1 cellular context compared by ENCODE assay signal in genomic region chr5:1966461-1966860, GRCh38.
TF ChIP-seq lines count a peak whose summit lies in the region.

No MANE protein-coding gene starts in this region.

TF ChIP-seq in H1, 55 proteins besides CTCF, POLR2A, EP300 and RAD21 (continued from another document):
- no peak for TF ChIP-seq TBP (IDR thresholded peaks at IDR 0.05; ENCODE audit: low read depth, low read length)
- TF ChIP-seq, protein P1, sequence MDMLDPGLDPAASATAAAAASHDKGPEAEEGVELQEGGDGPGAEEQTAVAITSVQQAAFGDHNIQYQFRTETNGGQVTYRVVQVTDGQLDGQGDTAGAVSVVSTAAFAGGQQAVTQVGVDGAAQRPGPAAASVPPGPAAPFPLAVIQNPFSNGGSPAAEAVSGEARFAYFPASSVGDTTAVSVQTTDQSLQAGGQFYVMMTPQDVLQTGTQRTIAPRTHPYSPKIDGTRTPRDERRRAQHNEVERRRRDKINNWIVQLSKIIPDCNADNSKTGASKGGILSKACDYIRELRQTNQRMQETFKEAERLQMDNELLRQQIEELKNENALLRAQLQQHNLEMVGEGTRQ (IDR thresholded peaks at IDR 0.05; ENCODE audit: low read length), result no peak
- TF ChIP-seq TEAD4 (IDR thresholded peaks at IDR 0.05; ENCODE audit: low read depth, low read length), result no peak
- no peak for TF ChIP-seq CEBPB (IDR thresholded peaks at IDR 0.05; ENCODE audit: low read depth, low read length)
- TF ChIP-seq, protein P2, sequence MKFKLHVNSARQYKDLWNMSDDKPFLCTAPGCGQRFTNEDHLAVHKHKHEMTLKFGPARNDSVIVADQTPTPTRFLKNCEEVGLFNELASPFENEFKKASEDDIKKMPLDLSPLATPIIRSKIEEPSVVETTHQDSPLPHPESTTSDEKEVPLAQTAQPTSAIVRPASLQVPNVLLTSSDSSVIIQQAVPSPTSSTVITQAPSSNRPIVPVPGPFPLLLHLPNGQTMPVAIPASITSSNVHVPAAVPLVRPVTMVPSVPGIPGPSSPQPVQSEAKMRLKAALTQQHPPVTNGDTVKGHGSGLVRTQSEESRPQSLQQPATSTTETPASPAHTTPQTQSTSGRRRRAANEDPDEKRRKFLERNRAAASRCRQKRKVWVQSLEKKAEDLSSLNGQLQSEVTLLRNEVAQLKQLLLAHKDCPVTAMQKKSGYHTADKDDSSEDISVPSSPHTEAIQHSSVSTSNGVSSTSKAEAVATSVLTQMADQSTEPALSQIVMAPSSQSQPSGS (IDR thresholded peaks at IDR 0.05; ENCODE audit: low read length), result no peak
- TF ChIP-seq SP1 (IDR thresholded peaks at IDR 0.05; ENCODE audit: low read depth, low read length), result no peak
- no peak for TF ChIP-seq RBBP5 (IDR thresholded peaks at IDR 0.05; ENCODE audit: borderline replicate concordance, low read depth, low read length)
- no peak for TF ChIP-seq BCL11A (IDR thresholded peaks at IDR 0.05; ENCODE audit: low read depth in 2 of 2, low read length in 2 of 2)
TF ChIP-seq in H1: peak in this region for 0.
